Comparison of ENCODE assay signal across 31 cellular contexts in the genomic region with DNA sequence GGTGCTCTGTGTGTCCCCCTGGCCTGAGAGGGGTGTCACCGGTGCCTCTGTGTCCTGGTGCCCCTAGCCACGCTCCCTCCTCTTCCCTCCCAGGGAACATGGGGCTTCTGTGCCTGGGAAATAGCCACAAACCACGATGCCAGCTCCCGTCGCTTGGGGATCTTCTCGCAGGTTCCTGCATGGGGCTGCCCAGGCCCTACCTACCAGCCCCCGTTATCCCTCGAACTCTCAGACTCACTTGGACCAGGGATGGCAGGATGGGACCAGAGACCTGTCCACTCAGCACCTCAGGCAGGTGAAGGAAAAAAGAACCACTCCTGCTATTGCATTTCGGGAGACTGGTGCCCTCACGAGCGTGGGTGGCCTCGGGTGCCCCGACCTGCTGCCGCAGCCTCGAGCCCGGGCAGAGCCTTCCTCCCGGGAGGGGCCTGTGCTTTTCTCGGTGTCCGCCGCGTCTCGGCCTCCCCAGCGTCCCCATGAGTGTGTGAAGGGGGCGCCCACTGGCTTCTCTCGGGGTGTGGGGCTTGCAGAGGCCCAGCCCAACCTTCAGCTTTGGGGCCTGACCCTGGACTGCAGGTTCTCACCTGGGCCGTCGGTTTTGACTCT. TPM values are rescaled to one million over a fixed set of nuclear protein-coding genes. Genes with fewer than 3 reads are reported as not detected.
"Had no signal": no experiment of that assay in that cellular context is flagged by ENCODE, and none has a peak within 500 bp of the region (broad histone marks: within the 10 kb centered on the region; RNA-seq: fewer than 3 reads in every experiment).

No MANE protein-coding gene starts in this region.

- H3K27ac ChIP-seq: esophagus squamous epithelium, heart right ventricle, psoas muscle, right lobe of liver, suprapubic skin, transverse colon had no signal

- ATAC-seq: effector memory CD8-positive, alpha-beta T cell; natural killer cell treated with Interleukin-12 subunit alpha and Interleukin-12 subunit beta and Interleukin-15 and Interleukin-18, amount 100 ng/mL, for 72 hours; psoas muscle; stimulated activated naive CD8-positive, alpha-beta T cell treated with anti-CD3 and anti-CD28 coated beads, Interleukin-15, amount 100 ng/mL, for 72 hours had no signal

- H3K27me3 ChIP-seq: right lobe of liver had no signal

- H3K4me1 ChIP-seq: esophagus squamous epithelium, heart right ventricle, psoas muscle, right lobe of liver, suprapubic skin, transverse colon had no signal

- H3K4me3 ChIP-seq: esophagus squamous epithelium, heart right ventricle, lung, mucosa of descending colon, psoas muscle, right lobe of liver, smooth muscle cell, suprapubic skin, transverse colon had no signal

- H3K9me3 ChIP-seq: right lobe of liver had no signal

- H3K4me2 ChIP-seq: smooth muscle cell had no signal

- DNase-seq: cerebellar nuclear complex; cortex of kidney; effector memory CD8-positive, alpha-beta T cell; erythroblast; esophagus squamous epithelium; foreskin melanocyte; glutamatergic neuron; hippocampal formation; kidney glomerular epithelial cell; left colon; naive B cell; stimulated activated CD4-positive, alpha-beta T cell treated with anti-CD3 and anti-CD28 coated beads, Interleukin-12 subunit alpha, Interleukin-12 subunit beta, amount 100 ng/mL, for 4 hours; stimulated activated CD4-positive, alpha-beta T cell treated with anti-CD3 and anti-CD28 coated beads, Interleukin-1b, Interleukin-23, amount 100 ng/mL, for 48 hours; stimulated activated CD4-positive, alpha-beta T cell treated with anti-CD3 and anti-CD28 coated beads, Interleukin-4, amount 100 ng/mL, for 1 hour; stimulated activated CD8-positive, alpha-beta memory T cell treated with anti-CD3 and anti-CD28 coated beads, Interleukin-4, amount 100 ng/mL, for 48 hours; stimulated activated naive CD4-positive, alpha-beta T cell; stimulated activated naive CD8-positive, alpha-beta T cell treated with anti-CD3 and anti-CD28 coated beads, Interleukin-15, amount 100 ng/mL, for 72 hours; transverse colon had no signal

- H3K36me3 ChIP-seq: esophagus squamous epithelium, heart right ventricle, right lobe of liver, suprapubic skin, transverse colon had no signal

RNA-seq across cellular contexts. Expression of gene GNG13, which starts 41.0 kb away (rescaled TPM):
- total RNA-seq: dermis microvascular lymphatic vessel endothelial cell; esophagus squamous epithelium; heart right ventricle; liver; lung; natural killer cell treated with Interleukin-12 subunit alpha and Interleukin-12 subunit beta and Interleukin-15 and Interleukin-18, amount 100 ng/mL, for 72 hours; neural crest cell; osteocyte; psoas muscle; renal cortical epithelial cell; right lobe of liver; smooth muscle cell; suprapubic skin had no signal
- polyA plus RNA-seq: heart right ventricle, liver, lung, psoas muscle, smooth muscle cell had no signal
